8 cellular contexts compared by ENCODE assay signal in the genomic region with DNA sequence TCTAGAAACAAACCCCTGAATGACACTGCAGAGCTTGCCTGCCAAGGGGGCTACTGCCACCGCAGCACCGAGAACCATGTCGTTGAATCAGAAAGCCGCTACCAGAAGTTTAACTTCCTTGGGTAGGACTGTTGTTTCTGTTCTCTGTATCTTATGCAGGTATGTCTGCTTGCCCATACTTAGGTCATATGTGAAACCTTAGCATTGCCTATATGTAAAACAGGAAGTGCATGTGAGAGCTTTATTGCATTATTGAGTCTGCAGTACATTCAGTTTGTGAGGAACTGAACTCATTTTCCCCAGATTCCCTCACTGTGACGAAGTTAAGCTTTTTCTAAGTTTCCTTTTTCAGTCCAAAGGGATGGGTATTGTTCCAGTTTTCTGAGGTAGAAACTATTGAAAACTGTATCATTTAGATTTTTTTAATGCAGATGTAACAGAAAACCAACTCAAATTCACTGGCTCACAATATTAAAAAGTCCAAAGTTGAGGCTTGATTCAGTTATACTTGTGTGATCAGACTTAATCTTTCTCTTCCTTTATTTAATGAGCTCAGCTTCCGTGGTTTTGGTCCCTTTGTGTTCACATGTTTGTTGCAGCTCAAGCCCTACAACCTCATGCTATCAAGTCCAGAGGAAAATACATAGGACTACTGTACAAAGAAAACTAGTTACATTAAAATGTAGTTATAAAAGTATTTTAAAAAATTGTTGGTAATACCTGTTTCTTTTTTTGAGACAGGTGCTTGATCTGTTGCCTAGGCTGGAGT. TPM values are rescaled to one million over a fixed set of nuclear protein-coding genes. Genes with fewer than 3 reads are reported as not detected.
A peak's percentile ranks its signal among the peaks of the same experiment; 100 is the strongest.
DNase-seq lines count a peak whose midpoint lies in the region; ATAC-seq and TF ChIP-seq lines count a peak whose summit lies in the region.

No MANE protein-coding gene starts in this region.

- H3K79me2 ChIP-seq in neural progenitor cell (ENCODE audit: low read depth) = peaks cover 95% of the 10 kb centered on the region

- no peak for TF ChIP-seq CTCF in NB4 (IDR thresholded peaks at IDR 0.05; ENCODE audit: low read depth, low read length)
- TF ChIP-seq CTCF in neural progenitor cell (IDR thresholded peaks at IDR 0.05) = no peak

- no peak for TF ChIP-seq POLR2A in NB4 (IDR thresholded peaks at IDR 0.05; ENCODE audit: extremely low read depth, insufficient read length)

- H3K27ac Mint-ChIP-seq in neural progenitor cell = no peak overlapping the region

- H3K4me1 ChIP-seq in mucosa of rectum (ENCODE audit: control insufficient read depth in 2 of 2, insufficient read depth in 2 of 2, low read length in 2 of 2) (peaks cover 17 to 26% of the 10 kb centered on the region in 2 donors), neural progenitor cell (no peaks in the 10 kb centered on the region)

- H3K36me3 Mint-ChIP-seq in neural progenitor cell = peaks cover 26% of the 10 kb centered on the region

- no peaks in the 10 kb centered on the region for H3F3A ChIP-seq in neural progenitor cell (ENCODE audit: low read depth)

- H3K4me2 ChIP-seq in neural progenitor cell = no peak overlapping the region

- H3K4me3 ChIP-seq in NB4 (ENCODE audit: low read depth, low read length) (no peak overlapping the region), mucosa of rectum (ENCODE audit: low read length in 2 of 2) (peak overlapping the region; percentile 4 to 23), neural progenitor cell (no peak overlapping the region)

- peaks cover 3% of the 10 kb centered on the region for H3K4me1 Mint-ChIP-seq in neural progenitor cell

- DNase-seq in NB4 (ENCODE audit: low read depth) (peak; percentile 55), mesenteric fat pad (ENCODE audit: low spot score) (no peak), neural progenitor cell (ENCODE audit: low spot score) (no peak), NCI-H774 (lab: John Stamatoyannopoulos, UW) (no peak), DMS114 treated with DMSO at 0.1 percent for 48 hours (lab: John Stamatoyannopoulos, UW; ENCODE audit: unreplicated experiment) (no peak)

- H3K27ac ChIP-seq in mucosa of rectum (ENCODE audit: low read depth in 2 of 2, low read length in 2 of 2) (peak overlapping the region in 1 of 2 donors; percentile 39), neural progenitor cell (no peak overlapping the region)

- H2AFZ ChIP-seq in neural progenitor cell (replicated peaks) = no peak overlapping the region

- H3K9me3 Mint-ChIP-seq in neural progenitor cell = peaks cover 6% of the 10 kb centered on the region

- no peaks in the 10 kb centered on the region for H3K27me3 Mint-ChIP-seq in neural progenitor cell (ENCODE audit: insufficient read depth, low read depth)

- H3K9ac ChIP-seq in mucosa of rectum (ENCODE audit: low read depth in 1 of 2, low read length in 2 of 2) (no peak overlapping the region), neural progenitor cell (no peak overlapping the region)

- H3K9me3 ChIP-seq in mucosa of rectum (ENCODE audit: control insufficient read depth in 2 of 2, low read length in 2 of 2) (no peaks in the 10 kb centered on the region), neural progenitor cell (ENCODE audit: low read depth) (no peaks in the 10 kb centered on the region)

- H4K20me1 ChIP-seq in neural progenitor cell (ENCODE audit: low read depth) = peaks cover 19% of the 10 kb centered on the region

- ATAC-seq in GM18868 (IDR thresholded peaks at IDR 0.05; ENCODE audit: unreplicated experiment) (peak; percentile 96), HG02623 (IDR thresholded peaks at IDR 0.05; ENCODE audit: unreplicated experiment) (peak; percentile 75)

- peaks cover 0 to 4% of the 10 kb centered on the region in 2 donors for H3K36me3 ChIP-seq in mucosa of rectum (ENCODE audit: control insufficient read depth in 2 of 2, insufficient read depth in 2 of 2, low read length in 2 of 2)
- no peaks in the 10 kb centered on the region for H3K36me3 ChIP-seq in neural progenitor cell

- no peak overlapping the region for H3K4me3 Mint-ChIP-seq in neural progenitor cell

- no peaks in the 10 kb centered on the region for H3K27me3 ChIP-seq in mucosa of rectum (ENCODE audit: control insufficient read depth in 2 of 2, insufficient read depth in 2 of 2, low read length in 2 of 2)
- no peaks in the 10 kb centered on the region for H3K27me3 ChIP-seq in neural progenitor cell

RNA-seq across cellular contexts. Expression of a gene that starts 6.9 kb away (rescaled TPM):
- total RNA-seq in mesenteric fat pad (17.9 TPM), neural progenitor cell (ENCODE audit: low replicate concordance) (23.2 and 23.7 TPM in 2 replicates)

Comparison
In these comparisons a context has a peak if more than half of its experiments do, and no peak if none do; other contexts are left out.
1. H3K4me3 ChIP-seq: peak in mucosa of rectum (2 of 2); none in NB4 (single experiment) and neural progenitor cell (single experiment).